7 cellular contexts compared by ENCODE assay signal in genomic region chr2:110764931-110765330, GRCh38. TPM values are rescaled to one million over a fixed set of nuclear protein-coding genes. Genes with fewer than 3 reads are reported as not detected.
"Had no signal": no experiment of that assay in that cellular context is flagged by ENCODE, and none has a peak within 500 bp of the region (broad histone marks: within the 10 kb centered on the region; RNA-seq: fewer than 3 reads in every experiment).

No MANE protein-coding gene starts in this region.

- H3K27ac Mint-ChIP-seq: IgD-negative memory B cell had no signal

- DNase-seq: IMR-90, KBM-7, KG1 had no signal

- H3K4me3 Mint-ChIP-seq: IgD-negative memory B cell had no signal

- H3K4me1 Mint-ChIP-seq: IgD-negative memory B cell had no signal

- ATAC-seq: HepG2, K562 had no signal

RNA-seq across cellular contexts. Expression of gene ACOXL, which starts 32.6 kb away (rescaled TPM):
- total RNA-seq: HepG2, HT1080, IMR-90 had no signal
